Comparison of ENCODE assay signal across 8 cellular contexts in genomic region chr22:36461665-36462474, GRCh38. TPM values are rescaled to one million over a fixed set of nuclear protein-coding genes. Genes with fewer than 3 reads are reported as not detected.
DNase-seq lines count a peak whose midpoint lies in the region; ATAC-seq, FAIRE-seq and TF ChIP-seq lines count a peak whose summit lies in the region.

No MANE protein-coding gene starts in this region.

- intact Hi-C loops in colonic mucosa (cut with DNase I): no loop called here

- H3K4me1 ChIP-seq in gastroesophageal sphincter (peaks cover 0 to 64% (median 41%) of the 10 kb centered on the region in 3 donors), colonic mucosa (peaks cover 16% of the 10 kb centered on the region)

- H3K27me3 ChIP-seq in gastroesophageal sphincter (no peaks in the 10 kb centered on the region), colonic mucosa (no peaks in the 10 kb centered on the region)

- H3K36me3 ChIP-seq in gastroesophageal sphincter: peaks cover 0 to 5% of the 10 kb centered on the region in 2 donors
- no peaks in the 10 kb centered on the region for H3K36me3 ChIP-seq in colonic mucosa

- 29 to 74% methylated on average over 5 to 7 of the region's 12 CpGs for WGBS in gastroesophageal sphincter (ENCODE audit: low coverage in 1 of 2), 2 donors

- peak overlapping the region in 1 of 2 donors; percentile 60 for H3K9ac ChIP-seq in colonic mucosa (ENCODE audit: low read depth in 2 of 2, low read length in 2 of 2)

- H3K9me3 ChIP-seq in gastroesophageal sphincter (no peaks in the 10 kb centered on the region), colonic mucosa (no peaks in the 10 kb centered on the region)

- H3K4me3 ChIP-seq in gastroesophageal sphincter (no peak overlapping the region), retinal pigment epithelial cell (ENCODE audit: low read length) (no peak overlapping the region), colonic mucosa (no peak overlapping the region)

- no peak for TF ChIP-seq EP300 in gastroesophageal sphincter (IDR thresholded peaks at IDR 0.05)

- DNase-seq in ELR (ENCODE audit: low read depth) (peak; percentile 96), RCC 7860 (ENCODE audit: low spot score) (peak; percentile 98), retinal pigment epithelial cell (ENCODE audit: low read depth) (peak; percentile 93), NCI-H1105 treated with DMSO at 0.1 percent for 48 hours (lab: John Stamatoyannopoulos, UW) (no peak), putamen (ENCODE audit: low spot score) (no peak), erythroblast (lab: John Stamatoyannopoulos, UW) (no peak), colonic mucosa (no peak)

- H3K27ac ChIP-seq in gastroesophageal sphincter: peak overlapping the region; percentile 65 to 95 (median 90)
- H3K27ac ChIP-seq in colonic mucosa: no peak overlapping the region

- TF ChIP-seq CTCF in gastroesophageal sphincter (IDR thresholded peaks at IDR 0.05) (no peak), retinal pigment epithelial cell (conservative IDR thresholded peaks at IDR 0.05; ENCODE audit: low read depth, low read length) (no peak), colonic mucosa (IDR thresholded peaks at IDR 0.05) (no peak)

- peak; percentile 59 for ATAC-seq in gastroesophageal sphincter

- peak; percentile 95 for FAIRE-seq in RCC 7860 (lab: Jason Lieb, UNC)

- TF ChIP-seq POLR2A in gastroesophageal sphincter (IDR thresholded peaks at IDR 0.05): no peak
- no peak for TF ChIP-seq POLR2A in erythroblast (IDR thresholded peaks at IDR 0.05; ENCODE audit: low read length)

RNA-seq across cellular contexts. Expression of gene TXN2, which starts 19.6 kb away (rescaled TPM):
- total RNA-seq in gastroesophageal sphincter (10 to 100 TPM; 36.4 to 78.3 (median 63.4) TPM), colonic mucosa (100 to 1,000 TPM; 101 to 142 TPM)

RNA-seq across cellular contexts. Expression of gene FOXRED2, which starts 45.0 kb away (rescaled TPM):
- total RNA-seq in gastroesophageal sphincter (1 to 10 TPM; 3.1 to 7.3 (median 4.6) TPM), colonic mucosa (10 to 100 TPM in 1 of 2 donors, 1 to 10 TPM in 1; 3.6 to 14.3 TPM)

Comparison
In these comparisons a context has a peak if more than half of its experiments do, and no peak if none do; other contexts are left out.
1. DNase-seq: peak in ELR (single experiment), RCC 7860 (single experiment) and retinal pigment epithelial cell (single experiment); none in NCI-H1105 treated with DMSO at 0.1 percent for 48 hours (single experiment), putamen (single experiment), erythroblast (0 of 2) and colonic mucosa (single experiment).